In the genomic region with DNA sequence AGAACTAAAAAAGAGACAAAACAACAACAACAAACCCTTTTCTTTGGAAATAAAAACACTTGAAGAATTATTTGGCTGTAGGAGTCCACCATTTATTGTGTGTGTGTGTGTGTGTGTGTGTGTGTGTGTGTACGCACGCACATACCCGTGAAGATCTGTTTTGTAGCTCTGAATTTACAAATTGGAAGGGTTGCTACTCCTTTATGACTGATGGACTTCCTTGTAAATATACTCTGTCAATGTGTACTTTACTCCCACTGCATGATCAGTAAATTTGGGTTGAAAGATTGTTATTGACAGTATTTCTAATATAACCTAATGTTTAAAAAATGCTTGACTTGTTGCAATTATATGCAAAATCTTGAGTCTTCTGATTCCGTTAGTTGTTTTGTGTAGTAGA, we compare ENCODE assay signal across 27 cellular contexts.
"Had no signal": no experiment of that assay in that cellular context is flagged by ENCODE, and none has a peak within 500 bp of the region (broad histone marks: within the 10 kb centered on the region; RNA-seq: fewer than 3 reads in every experiment).

No MANE protein-coding gene starts in this region.

- FAIRE-seq: colon, endometrium, endothelial cell of umbilical vein, frontal cortex had no signal

- H3K27me3 ChIP-seq: colonic mucosa, dorsolateral prefrontal cortex, esophagus muscularis mucosa, esophagus squamous epithelium, foreskin keratinocyte, gastrocnemius medialis, gastroesophageal sphincter, heart left ventricle, heart right ventricle had no signal

- H3K4me1 ChIP-seq: colonic mucosa, esophagus muscularis mucosa, esophagus squamous epithelium, foreskin keratinocyte, gastrocnemius medialis, gastroesophageal sphincter, heart left ventricle, heart right ventricle had no signal

- H3K9me3 ChIP-seq: colonic mucosa, esophagus muscularis mucosa, esophagus squamous epithelium, gastrocnemius medialis, gastroesophageal sphincter had no signal

- ATAC-seq: effector memory CD8-positive, alpha-beta T cell; esophagus mucosa; foreskin keratinocyte; gastrocnemius medialis; gastroesophageal sphincter; heart left ventricle; heart right ventricle had no signal

- H3K27ac ChIP-seq: colonic mucosa, coronary artery, dorsolateral prefrontal cortex, epithelial cell of prostate, esophagus muscularis mucosa, esophagus squamous epithelium, foreskin keratinocyte, gastrocnemius medialis, gastroesophageal sphincter, heart left ventricle, heart right ventricle had no signal

- H3K36me3 ChIP-seq: colonic mucosa, esophagus muscularis mucosa, esophagus squamous epithelium, gastrocnemius medialis, gastroesophageal sphincter, heart left ventricle, heart right ventricle had no signal

- DNase-seq: colonic mucosa; cortex of kidney; dorsolateral prefrontal cortex; effector CD4-positive, alpha-beta T cell; effector CD8-positive, alpha-beta T cell; effector memory CD4-positive, alpha-beta T cell; effector memory CD8-positive, alpha-beta T cell; endodermal cell; erythroblast; esophagus squamous epithelium; foreskin fibroblast; foreskin keratinocyte; foreskin melanocyte; gastrocnemius medialis; glutamatergic neuron; head of caudate nucleus; heart left ventricle; heart right ventricle had no signal

- H3K4me3 ChIP-seq: colonic mucosa, coronary artery, dorsolateral prefrontal cortex, esophagus muscularis mucosa, esophagus squamous epithelium, gastrocnemius medialis, gastroesophageal sphincter, heart left ventricle, heart right ventricle had no signal
